ENCODE assay signal across 21 cellular contexts in genomic region chr6:134394905-134395304, GRCh38.
"Had no signal": no experiment of that assay in that cellular context is flagged by ENCODE, and none has a peak within 500 bp of the region (broad histone marks: within the 10 kb centered on the region; RNA-seq: fewer than 3 reads in every experiment).

No MANE protein-coding gene starts in this region.

- H3K27ac ChIP-seq: coronary artery, gastroesophageal sphincter, pancreas, thyroid gland, upper lobe of right lung had no signal

- DNase-seq: activated CD4-positive, alpha-beta T cell treated with anti-CD3 and anti-CD28 coated beads for 1 hour; activated CD4-positive, alpha-beta T cell treated with anti-CD3 and anti-CD28 coated beads, Interleukin-2, amount 50 U/mL, for 1 hour; activated CD8-positive, alpha-beta T cell treated with anti-CD3 and anti-CD28 coated beads, Interleukin-2, amount 10 ng/mL, durations not matched to agents 7 days and 5 days; activated gamma-delta T cell treated with Interleukin-2 at 50 U/mL for 16 hours; endodermal cell; erythroblast; head of caudate nucleus; left cardiac atrium; pancreas; right cardiac atrium; stimulated activated CD4-positive, alpha-beta T cell treated with anti-CD3 and anti-CD28 coated beads, Interleukin-4, amount 100 ng/mL, for 24 hours; substantia nigra; T-helper 1 cell; thyroid gland; upper lobe of right lung had no signal

- H3K36me3 ChIP-seq: gastroesophageal sphincter, pancreas, thyroid gland, upper lobe of right lung had no signal

- H3K9me3 Mint-ChIP-seq: activated naive CD4-positive, alpha-beta T cell treated with anti-CD3 and anti-CD28 coated beads, Interleukin-2, amount 50 U/mL, for 72 hours; endodermal cell; memory B cell; natural killer cell treated with Interleukin-12 subunit alpha and Interleukin-12 subunit beta and Interleukin-15 and Interleukin-18, amount 100 ng/mL, for 72 hours; stimulated activated naive CD8-positive, alpha-beta T cell treated with anti-CD3 and anti-CD28 coated beads, Interleukin-15, Interleukin-2, amounts not matched to agents 100 ng/mL and 50 ng/mL, for 24 hours had no signal

- H3K4me3 ChIP-seq: coronary artery, gastroesophageal sphincter, pancreas, thyroid gland, upper lobe of right lung had no signal

- H3K27ac Mint-ChIP-seq: activated CD8-positive, alpha-beta T cell treated with anti-CD3 and anti-CD28 coated beads, Interleukin-2, amount 10 ng/mL, durations not matched to agents 7 days and 5 days; activated naive CD4-positive, alpha-beta T cell treated with anti-CD3 and anti-CD28 coated beads, Interleukin-2, amount 50 U/mL, for 72 hours; endodermal cell; memory B cell; stimulated activated naive CD8-positive, alpha-beta T cell treated with anti-CD3 and anti-CD28 coated beads, Interleukin-15, Interleukin-2, amounts not matched to agents 100 ng/mL and 50 ng/mL, for 24 hours had no signal

- H3K4me3 Mint-ChIP-seq: activated CD8-positive, alpha-beta T cell treated with anti-CD3 and anti-CD28 coated beads, Interleukin-2, amount 10 ng/mL, durations not matched to agents 7 days and 5 days; endodermal cell; memory B cell; natural killer cell treated with Interleukin-12 subunit alpha and Interleukin-12 subunit beta and Interleukin-15 and Interleukin-18, amount 100 ng/mL, for 72 hours; stimulated activated naive CD8-positive, alpha-beta T cell treated with anti-CD3 and anti-CD28 coated beads, Interleukin-15, Interleukin-2, amounts not matched to agents 100 ng/mL and 50 ng/mL, for 24 hours had no signal

- H3K4me1 ChIP-seq: gastroesophageal sphincter, pancreas, upper lobe of right lung had no signal

- ATAC-seq: activated CD8-positive, alpha-beta T cell treated with anti-CD3 and anti-CD28 coated beads, Interleukin-2, amount 10 ng/mL, durations not matched to agents 7 days and 5 days; gastroesophageal sphincter; left cardiac atrium; natural killer cell treated with Interleukin-12 subunit alpha and Interleukin-12 subunit beta and Interleukin-15 and Interleukin-18, amount 100 ng/mL, for 72 hours; pancreas; right cardiac atrium; upper lobe of right lung had no signal

- H3K9me3 ChIP-seq: gastroesophageal sphincter, pancreas, thyroid gland, upper lobe of right lung had no signal

- H3K36me3 Mint-ChIP-seq: activated naive CD4-positive, alpha-beta T cell treated with anti-CD3 and anti-CD28 coated beads, Interleukin-2, amount 50 U/mL, for 72 hours; memory B cell; natural killer cell treated with Interleukin-12 subunit alpha and Interleukin-12 subunit beta and Interleukin-15 and Interleukin-18, amount 100 ng/mL, for 72 hours had no signal

- H3K27me3 ChIP-seq: gastroesophageal sphincter, pancreas, thyroid gland, upper lobe of right lung had no signal
